Comparison of ENCODE assay signal across 1 cellular context in genomic region chr13:41130356-41130755, GRCh38.
TF ChIP-seq lines count a peak whose summit lies in the region.

No MANE protein-coding gene starts in this region.

TF ChIP-seq in HepG2, 621 proteins besides CTCF, POLR2A, EP300 and RAD21 (continued from another document):
- no peak for TF ChIP-seq ZIK1 (CRISPR knock-in tag; IDR thresholded peaks at IDR 0.05; ENCODE audit: borderline replicate concordance, low read depth)
- no peak for TF ChIP-seq ZBTB39 (CRISPR knock-in tag; IDR thresholded peaks at IDR 0.05)
- TF ChIP-seq ZNF660 (CRISPR knock-in tag; IDR thresholded peaks at IDR 0.05; ENCODE audit: borderline replicate concordance, low read depth), result no peak
- no peak for TF ChIP-seq TGIF2 (CRISPR knock-in tag; IDR thresholded peaks at IDR 0.05)
- TF ChIP-seq ZNF572 (CRISPR knock-in tag; IDR thresholded peaks at IDR 0.05), result no peak
